8 cellular contexts compared by ENCODE assay signal in genomic region chr17:78173025-78173715, GRCh38. TPM values are rescaled to one million over a fixed set of nuclear protein-coding genes. Genes with fewer than 3 reads are reported as not detected.
DNase-seq lines count a peak whose midpoint lies in the region; ATAC-seq and TF ChIP-seq lines count a peak whose summit lies in the region.

No MANE protein-coding gene starts in this region.

- no peaks in the 10 kb centered on the region for H3K9me3 ChIP-seq in tibial nerve

- peak; percentile 63 for DNase-seq in activated CD8-positive, alpha-beta memory T cell treated with anti-CD3 and anti-CD28 coated beads for 24 hours
- no peak for DNase-seq in activated CD8-positive, alpha-beta memory T cell treated with anti-CD3 and anti-CD28 coated beads, Interleukin-2, amount 50 U/mL, for 48 hours
- DNase-seq in immature natural killer cell (no peak), tibial nerve (ENCODE audit: low spot score in 2 of 2) (no peak), EL (no peak), cerebellar cortex (ENCODE audit: low spot score) (no peak)

- TF ChIP-seq EP300 in tibial nerve (IDR thresholded peaks at IDR 0.05): peak in 1 of 2 donors; percentile 18

- peaks cover 45% of the 10 kb centered on the region for H3K4me1 Mint-ChIP-seq in T-helper 1 cell treated with Interleukin-12 subunit alpha and Interleukin-12 subunit beta and Interleukin-4 antibody, amounts not matched to agents 30 μg/mL and 1 μg/mL, for 36 hours (ENCODE audit: low read depth)
- H3K4me1 Mint-ChIP-seq in immature natural killer cell: peaks cover 29 to 31% of the 10 kb centered on the region in 2 donors

- H3K9me3 Mint-ChIP-seq in T-helper 1 cell treated with Interleukin-12 subunit alpha and Interleukin-12 subunit beta and Interleukin-4 antibody, amounts not matched to agents 30 μg/mL and 1 μg/mL, for 36 hours: no peaks in the 10 kb centered on the region
- H3K9me3 Mint-ChIP-seq in immature natural killer cell: no peaks in the 10 kb centered on the region

- H3K4me3 Mint-ChIP-seq in T-helper 1 cell treated with Interleukin-12 subunit alpha and Interleukin-12 subunit beta and Interleukin-4 antibody, amounts not matched to agents 30 μg/mL and 1 μg/mL, for 36 hours: peak overlapping the region; percentile 63
- no peak overlapping the region for H3K4me3 Mint-ChIP-seq in immature natural killer cell

- WGBS in tibial nerve, 2 donors: 43 to 49% methylated on average over 10 of the region's 11 CpGs

- H3K27me3 Mint-ChIP-seq in T-helper 1 cell treated with Interleukin-12 subunit alpha and Interleukin-12 subunit beta and Interleukin-4 antibody, amounts not matched to agents 30 μg/mL and 1 μg/mL, for 36 hours (ENCODE audit: low read depth): no peaks in the 10 kb centered on the region
- peaks cover 0 to 3% (median 2%) of the 10 kb centered on the region in 3 donors for H3K27me3 Mint-ChIP-seq in immature natural killer cell (ENCODE audit: low read depth in 3 of 3)

- no peak for ATAC-seq in HG03025 (IDR thresholded peaks at IDR 0.05; ENCODE audit: low FRiP score, unreplicated experiment)

- TF ChIP-seq POLR2A in tibial nerve (IDR thresholded peaks at IDR 0.05): no peak

- TF ChIP-seq CTCF in tibial nerve (IDR thresholded peaks at IDR 0.05): no peak

- peak overlapping the region; percentile 92 for H3K27ac Mint-ChIP-seq in T-helper 1 cell treated with Interleukin-12 subunit alpha and Interleukin-12 subunit beta and Interleukin-4 antibody, amounts not matched to agents 30 μg/mL and 1 μg/mL, for 36 hours
- peak overlapping the region; percentile 18 to 75 (median 58) for H3K27ac Mint-ChIP-seq in immature natural killer cell

- no peak overlapping the region for H3K4me3 ChIP-seq in tibial nerve

- peaks cover 0 to 86% (median 61%) of the 10 kb centered on the region in 4 donors for H3K4me1 ChIP-seq in tibial nerve

- peak overlapping the region; percentile 50 to 91 (median 81) for H3K27ac ChIP-seq in tibial nerve

- H3K27me3 ChIP-seq in tibial nerve: no peaks in the 10 kb centered on the region

- peaks cover 27% of the 10 kb centered on the region for H3K36me3 Mint-ChIP-seq in T-helper 1 cell treated with Interleukin-12 subunit alpha and Interleukin-12 subunit beta and Interleukin-4 antibody, amounts not matched to agents 30 μg/mL and 1 μg/mL, for 36 hours (ENCODE audit: low read depth)
- no peaks in the 10 kb centered on the region for H3K36me3 Mint-ChIP-seq in immature natural killer cell

- peaks cover 0 to 20% (median 0%) of the 10 kb centered on the region in 3 donors for H3K36me3 ChIP-seq in tibial nerve

RNA-seq across cellular contexts. Expression of gene SYNGR2, which starts 4.8 kb away (rescaled TPM):
- 100 to 1,000 TPM; 113 to 230 (median 132) TPM for polyA plus RNA-seq in immature natural killer cell
- 10 to 100 TPM; 40.6 to 70.2 (median 54.1) TPM for total RNA-seq in tibial nerve

RNA-seq across cellular contexts. Expression of gene TK1, which starts 13.7 kb away (rescaled TPM):
- 10 to 100 TPM; 11.3 to 19.7 (median 13.1) TPM for polyA plus RNA-seq in immature natural killer cell
- 1 to 10 TPM; 1.0 to 6.6 (median 1.6) TPM for total RNA-seq in tibial nerve

RNA-seq across cellular contexts. Expression of gene AFMID, which starts 14.0 kb away (rescaled TPM):
- polyA plus RNA-seq in immature natural killer cell: 1 to 10 TPM; 1.0 to 3.2 (median 1.2) TPM
- total RNA-seq in tibial nerve: 10 to 100 TPM; 29.7 to 40.6 (median 37.7) TPM

RNA-seq across cellular contexts. Expression of gene C17orf99, which starts 27.0 kb away (rescaled TPM):
- polyA plus RNA-seq in immature natural killer cell: not detected
- not detected for total RNA-seq in tibial nerve

RNA-seq across cellular contexts. Expression of gene BIRC5, which starts 40.9 kb away (rescaled TPM):
- 1 to 10 TPM; 3.6 to 5.5 (median 4.5) TPM for polyA plus RNA-seq in immature natural killer cell
- 1 to 10 TPM in 1 of 4 donors, under 1 TPM in 2, not detected in 1; 0.87 to 8.7 (median 0.98) TPM for total RNA-seq in tibial nerve
